ENCODE assay signal across 2 cellular contexts in the genomic region with DNA sequence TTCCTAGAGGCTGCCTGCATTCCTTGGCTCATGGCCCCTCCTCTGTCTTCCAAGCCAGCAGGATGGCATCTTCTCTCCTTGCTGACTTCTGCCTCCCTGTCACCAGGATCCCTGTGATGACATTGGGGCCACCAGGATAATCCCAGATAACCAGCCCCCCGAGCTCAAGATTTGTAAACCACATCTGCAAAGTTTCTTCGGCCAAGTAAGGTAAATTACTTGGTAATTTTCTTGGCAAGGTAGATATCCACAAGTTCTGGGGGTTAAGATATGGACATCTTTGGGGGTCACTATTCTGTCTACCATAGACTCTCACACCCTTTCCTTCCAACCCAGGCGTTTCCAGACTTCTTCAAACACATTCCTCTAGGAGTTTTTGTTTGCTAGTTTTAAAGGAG.
TF ChIP-seq lines count a peak whose summit lies in the region.

No MANE protein-coding gene starts in this region.

TF ChIP-seq in H1, 55 proteins besides CTCF, POLR2A, EP300 and RAD21:
- TF ChIP-seq SIN3A (conservative IDR thresholded peaks at IDR 0.05 in 1 of 2, IDR thresholded peaks at IDR 0.05 in 1 of 2; ENCODE audit: low read depth in 1 of 2, low read length in 2 of 2), result no peak
- TF ChIP-seq RXRA (IDR thresholded peaks at IDR 0.05; ENCODE audit: insufficient read depth, low read depth, low read length), result no peak
- TF ChIP-seq SP4 (IDR thresholded peaks at IDR 0.05; ENCODE audit: low read length), result no peak
- TF ChIP-seq CBX8 (IDR thresholded peaks at IDR 0.05; ENCODE audit: borderline replicate concordance, low read depth, low read length), result no peak
- no peak for TF ChIP-seq POU5F1 (IDR thresholded peaks at IDR 0.05; ENCODE audit: low read depth, low read length)
- no peak for TF ChIP-seq EZH2 (IDR thresholded peaks at IDR 0.05; ENCODE audit: low read depth, low read length, severe bottlenecking)
- no peak for TF ChIP-seq TAF1 (IDR thresholded peaks at IDR 0.05; ENCODE audit: low read depth, low read length)
- TF ChIP-seq PHF8 (conservative IDR thresholded peaks at IDR 0.05; ENCODE audit: low read depth, low read length), result no peak
- TF ChIP-seq RBBP5 (IDR thresholded peaks at IDR 0.05; ENCODE audit: borderline replicate concordance, low read depth, low read length), result no peak
- no peak for TF ChIP-seq JUND (IDR thresholded peaks at IDR 0.05; ENCODE audit: low read length)
- no peak for TF ChIP-seq BACH1 (IDR thresholded peaks at IDR 0.05; ENCODE audit: low read length)
- no peak for TF ChIP-seq ZNF274 (IDR thresholded peaks at IDR 0.05; ENCODE audit: borderline replicate concordance, extremely low read depth, low read length)

TF ChIP-seq in HepG2, 621 proteins besides CTCF, POLR2A, EP300 and RAD21:
- TF ChIP-seq ZNF615 (CRISPR knock-in tag; IDR thresholded peaks at IDR 0.05; ENCODE audit: borderline replicate concordance) (0 out of 2 replicates have a peak, but pooled peaks have one; percentile 57), ZNF605 (CRISPR knock-in tag; IDR thresholded peaks at IDR 0.05) (0 out of 2 replicates have a peak, but pooled peaks have one; percentile 58), MEIS1 (CRISPR knock-in tag; IDR thresholded peaks at IDR 0.05; ENCODE audit: borderline replicate concordance) (no peak), HDAC1 (CRISPR knock-in tag; IDR thresholded peaks at IDR 0.05) (no peak), ZNF761 (CRISPR knock-in tag; conservative IDR thresholded peaks at IDR 0.05) (no peak), ZSCAN25 (CRISPR knock-in tag; IDR thresholded peaks at IDR 0.05) (no peak), GFI1 (CRISPR knock-in tag; IDR thresholded peaks at IDR 0.05; ENCODE audit: borderline replicate concordance) (0 out of 2 replicates have a peak, but pooled peaks have one; percentile 54), MBD4 (IDR thresholded peaks at IDR 0.05; ENCODE audit: borderline replicate concordance, low read length) (no peak), ZSCAN30 (CRISPR knock-in tag; IDR thresholded peaks at IDR 0.05) (0 out of 2 replicates have a peak, but pooled peaks have one; percentile 71), FOXC1 (CRISPR knock-in tag; IDR thresholded peaks at IDR 0.05; ENCODE audit: borderline replicate concordance) (no peak), SKI (IDR thresholded peaks at IDR 0.05; ENCODE audit: partially characterized antibody) (no peak), ZMYM2 (CRISPR knock-in tag; IDR thresholded peaks at IDR 0.05) (peak; percentile 53), FOXP1 (IDR thresholded peaks at IDR 0.05) (no peak), FOXP1 (CRISPR knock-in tag; IDR thresholded peaks at IDR 0.05) (no peak)
- TF ChIP-seq, protein P1, sequence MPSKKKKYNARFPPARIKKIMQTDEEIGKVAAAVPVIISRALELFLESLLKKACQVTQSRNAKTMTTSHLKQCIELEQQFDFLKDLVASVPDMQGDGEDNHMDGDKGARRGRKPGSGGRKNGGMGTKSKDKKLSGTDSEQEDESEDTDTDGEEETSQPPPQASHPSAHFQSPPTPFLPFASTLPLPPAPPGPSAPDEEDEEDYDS (CRISPR knock-in tag; IDR thresholded peaks at IDR 0.05), result no peak
- TF ChIP-seq, protein P2, sequence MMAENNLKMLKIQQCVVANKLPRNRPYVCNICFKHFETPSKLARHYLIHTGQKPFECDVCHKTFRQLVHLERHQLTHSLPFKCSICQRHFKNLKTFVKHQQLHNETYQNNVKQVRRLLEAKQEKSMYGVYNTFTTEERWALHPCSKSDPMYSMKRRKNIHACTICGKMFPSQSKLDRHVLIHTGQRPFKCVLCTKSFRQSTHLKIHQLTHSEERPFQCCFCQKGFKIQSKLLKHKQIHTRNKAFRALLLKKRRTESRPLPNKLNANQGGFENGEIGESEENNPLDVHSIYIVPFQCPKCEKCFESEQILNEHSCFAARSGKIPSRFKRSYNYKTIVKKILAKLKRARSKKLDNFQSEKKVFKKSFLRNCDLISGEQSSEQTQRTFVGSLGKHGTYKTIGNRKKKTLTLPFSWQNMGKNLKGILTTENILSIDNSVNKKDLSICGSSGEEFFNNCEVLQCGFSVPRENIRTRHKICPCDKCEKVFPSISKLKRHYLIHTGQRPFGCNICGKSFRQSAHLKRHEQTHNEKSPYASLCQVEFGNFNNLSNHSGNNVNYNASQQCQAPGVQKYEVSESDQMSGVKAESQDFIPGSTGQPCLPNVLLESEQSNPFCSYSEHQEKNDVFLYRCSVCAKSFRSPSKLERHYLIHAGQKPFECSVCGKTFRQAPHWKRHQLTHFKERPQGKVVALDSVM (CRISPR knock-in tag; IDR thresholded peaks at IDR 0.05), result 0 out of 2 replicates have a peak, but pooled peaks have one; percentile 12
- TF ChIP-seq, protein P3, sequence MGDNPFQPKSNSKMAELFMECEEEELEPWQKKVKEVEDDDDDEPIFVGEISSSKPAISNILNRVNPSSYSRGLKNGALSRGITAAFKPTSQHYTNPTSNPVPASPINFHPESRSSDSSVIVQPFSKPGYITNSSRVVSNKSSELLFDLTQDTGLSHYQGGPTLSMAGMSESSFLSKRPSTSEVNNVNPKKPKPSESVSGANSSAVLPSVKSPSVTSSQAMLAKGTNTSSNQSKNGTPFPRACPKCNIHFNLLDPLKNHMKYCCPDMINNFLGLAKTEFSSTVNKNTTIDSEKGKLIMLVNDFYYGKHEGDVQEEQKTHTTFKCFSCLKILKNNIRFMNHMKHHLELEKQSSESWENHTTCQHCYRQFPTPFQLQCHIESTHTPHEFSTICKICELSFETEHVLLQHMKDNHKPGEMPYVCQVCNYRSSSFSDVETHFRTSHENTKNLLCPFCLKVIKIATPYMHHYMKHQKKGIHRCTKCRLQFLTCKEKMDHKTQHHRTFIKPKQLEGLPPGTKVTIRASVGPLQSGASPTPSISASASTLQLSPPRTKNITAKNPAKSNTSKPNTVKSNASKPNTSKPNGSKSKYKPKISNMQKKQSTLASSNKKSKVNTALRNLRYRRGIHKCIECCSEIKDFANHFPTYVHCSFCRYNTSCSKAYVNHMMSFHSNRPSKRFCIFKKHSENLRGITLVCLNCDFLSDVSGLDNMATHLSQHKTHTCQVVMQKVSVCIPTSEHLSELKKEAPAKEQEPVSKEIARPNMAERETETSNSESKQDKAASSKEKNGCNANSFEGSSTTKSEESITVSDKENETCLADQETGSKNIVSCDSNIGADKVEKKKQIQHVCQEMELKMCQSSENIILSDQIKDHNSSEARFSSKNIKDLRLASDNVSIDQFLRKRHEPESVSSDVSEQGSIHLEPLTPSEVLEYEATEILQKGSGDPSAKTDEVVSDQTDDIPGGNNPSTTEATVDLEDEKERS (CRISPR knock-in tag; IDR thresholded peaks at IDR 0.05), result peak; percentile 88; the same call in 1 of the 2 replicates
- TF ChIP-seq, protein P4, sequence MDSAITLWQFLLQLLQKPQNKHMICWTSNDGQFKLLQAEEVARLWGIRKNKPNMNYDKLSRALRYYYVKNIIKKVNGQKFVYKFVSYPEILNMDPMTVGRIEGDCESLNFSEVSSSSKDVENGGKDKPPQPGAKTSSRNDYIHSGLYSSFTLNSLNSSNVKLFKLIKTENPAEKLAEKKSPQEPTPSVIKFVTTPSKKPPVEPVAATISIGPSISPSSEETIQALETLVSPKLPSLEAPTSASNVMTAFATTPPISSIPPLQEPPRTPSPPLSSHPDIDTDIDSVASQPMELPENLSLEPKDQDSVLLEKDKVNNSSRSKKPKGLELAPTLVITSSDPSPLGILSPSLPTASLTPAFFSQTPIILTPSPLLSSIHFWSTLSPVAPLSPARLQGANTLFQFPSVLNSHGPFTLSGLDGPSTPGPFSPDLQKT (CRISPR knock-in tag; IDR thresholded peaks at IDR 0.05; ENCODE audit: borderline replicate concordance), result no peak
